2 cellular contexts compared by ENCODE assay signal in genomic region chr22:50134481-50134880, GRCh38.
TF ChIP-seq lines count a peak whose summit lies in the region.

No MANE protein-coding gene starts in this region.

TF ChIP-seq in GM12878, 131 proteins besides CTCF, POLR2A, EP300 and RAD21:
- no peak for TF ChIP-seq CEBPZ (IDR thresholded peaks at IDR 0.05; ENCODE audit: low read depth, low read length)
- TF ChIP-seq BCL3 (IDR thresholded peaks at IDR 0.05; ENCODE audit: borderline replicate concordance, insufficient read depth, low read depth, low read length, poor library complexity, severe bottlenecking), result peak; percentile 32
TF ChIP-seq in GM12878: peak in this region for 1.

TF ChIP-seq in HepG2, 621 proteins besides CTCF, POLR2A, EP300 and RAD21:
- TF ChIP-seq ZNF431 (CRISPR knock-in tag; IDR thresholded peaks at IDR 0.05; ENCODE audit: borderline replicate concordance, low read depth), result no peak
- peak; percentile 93 for TF ChIP-seq ZNF331 (CRISPR knock-in tag; IDR thresholded peaks at IDR 0.05)
- 0 out of 2 replicates have a peak, but pooled peaks have one; percentile 7 for TF ChIP-seq ZBTB33 (CRISPR knock-in tag; IDR thresholded peaks at IDR 0.05)
